11 cellular contexts compared by ENCODE assay signal in the genomic region with DNA sequence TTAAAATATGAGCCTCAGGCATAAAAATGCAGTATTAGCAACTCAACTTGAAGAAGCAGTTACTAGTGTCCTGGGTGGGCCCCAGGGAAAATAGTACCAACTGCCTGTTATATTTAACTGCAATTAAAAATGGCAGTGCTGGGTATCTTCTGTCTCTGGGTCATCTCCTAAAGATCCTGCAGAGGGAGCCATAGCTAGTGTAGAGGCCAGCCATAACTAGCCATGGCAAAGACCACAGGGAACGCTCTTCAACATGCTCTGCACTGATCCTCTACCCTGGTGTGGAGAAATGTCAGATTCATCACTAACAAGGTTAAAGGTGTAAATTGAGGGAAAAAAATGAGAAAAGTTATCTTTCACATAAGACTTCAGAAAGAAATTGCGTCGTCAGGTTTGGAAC.
A peak's percentile ranks its signal among the peaks of the same experiment; 100 is the strongest.
DNase-seq lines count a peak whose midpoint lies in the region; ATAC-seq and TF ChIP-seq lines count a peak whose summit lies in the region.
"Had no signal": no experiment of that assay in that cellular context is flagged by ENCODE, and none has a peak within 500 bp of the region (broad histone marks: within the 10 kb centered on the region; RNA-seq: fewer than 3 reads in every experiment).

No MANE protein-coding gene starts in this region.

- H3K27ac ChIP-seq in right atrium auricular region (no peak overlapping the region), SJCRH30 (no peak overlapping the region), cardiac muscle cell (no peak overlapping the region), mammary epithelial cell (ENCODE audit: insufficient read depth, low read depth, low read length) (no peak overlapping the region)

- CTCF ChIA-PET in mammary epithelial cell (lab: Charles Lee; ENCODE audit: low non-redundant PET), result no interaction called here

- no peak overlapping the region for H2AFZ ChIP-seq in mammary epithelial cell (ENCODE audit: low read depth, low read length)

- dilution Hi-C loops in mammary epithelial cell (cut with HindIII; ENCODE audit: low sequenced_read_pairs), result no loop called here

- in situ Hi-C loops in mammary epithelial cell (cut with MboI; ENCODE audit: low sequenced_read_pairs in 2 of 2), result no loop called here

- WGBS in mammary epithelial cell (ENCODE audit: low coverage, missing lambda C conversion rate), result 62% methylated on average over 3 of the region's 3 CpGs

- no TSS peak for BruUV-seq in mammary epithelial cell (replicated peaks; lab: Mats Ljungman, UMichigan)

- H3K4me1 ChIP-seq in right atrium auricular region, result no peaks in the 10 kb centered on the region
- H3K4me1 ChIP-seq in SJCRH30, result no peaks in the 10 kb centered on the region
- peaks cover 23% of the 10 kb centered on the region for H3K4me1 ChIP-seq in cardiac muscle cell (ENCODE audit: low read depth)
- H3K4me1 ChIP-seq in mammary epithelial cell (ENCODE audit: insufficient read depth, low read length), result no peaks in the 10 kb centered on the region

- no peak overlapping the region for H3K4me2 ChIP-seq in mammary epithelial cell (ENCODE audit: insufficient read depth, low read depth, low read length)

- ATAC-seq in Right ventricle myocardium superior (ENCODE audit: poor library complexity) (peak; percentile 51), HG03196 (IDR thresholded peaks at IDR 0.05; ENCODE audit: unreplicated experiment) (no peak)

- H3K4me3 ChIP-seq in right atrium auricular region, result no peak overlapping the region
- no peak overlapping the region for H3K4me3 ChIP-seq in SJCRH30
- no peak overlapping the region for H3K4me3 ChIP-seq in cardiac muscle cell
- H3K4me3 ChIP-seq in mammary epithelial cell (replicated peaks in 1 of 3; ENCODE audit: insufficient read depth in 1 of 3, low read depth in 2 of 3, low read length in 3 of 3), result no peak overlapping the region

- peak in 1 of 2 donors; percentile 42 for TF ChIP-seq CTCF in right atrium auricular region (IDR thresholded peaks at IDR 0.05)
- TF ChIP-seq CTCF in cardiac muscle cell (IDR thresholded peaks at IDR 0.05; ENCODE audit: low read depth, low read length), result peak; percentile 18
- TF ChIP-seq CTCF in mammary epithelial cell (conservative IDR thresholded peaks at IDR 0.05 in 1 of 2, IDR thresholded peaks at IDR 0.05 in 1 of 2; ENCODE audit: extremely low read depth in 1 of 2, insufficient read depth in 1 of 2, low read depth in 1 of 2, low read length in 2 of 2), result peak in 1 of 2 donors; percentile 35

- H3K27me3 ChIP-seq in right atrium auricular region, result no peaks in the 10 kb centered on the region
- no peaks in the 10 kb centered on the region for H3K27me3 ChIP-seq in SJCRH30
- H3K27me3 ChIP-seq in cardiac muscle cell, result no peaks in the 10 kb centered on the region
- H3K27me3 ChIP-seq in mammary epithelial cell (ENCODE audit: insufficient read depth, low read length), result no peaks in the 10 kb centered on the region

- DNase-seq in Right ventricle myocardium superior (no peak), right atrium auricular region (ENCODE audit: low spot score) (no peak), SJCRH30 (peak; percentile 19 to 54), cardiac muscle cell (ENCODE audit: low read depth in 1 of 2, low spot score in 1 of 2) (peak; percentile 11 to 45), NCI-H2029 (lab: John Stamatoyannopoulos, UW) (no peak), cortex of kidney (lab: John Stamatoyannopoulos, UW) (no peak), mammary epithelial cell (no peak)
- DNase-seq: activated T-cell treated with anti-CD3 and anti-CD28 coated beads, Interleukin-2, amount 50 U/mL, for 48 hours; Calu3; naive B cell had no signal

- H4K20me1 ChIP-seq in mammary epithelial cell (ENCODE audit: insufficient read depth, low read length), result no peaks in the 10 kb centered on the region

- H3K9me3 ChIP-seq in right atrium auricular region (peaks cover 0 to 20% of the 10 kb centered on the region in 2 donors), SJCRH30 (replicated peaks) (no peaks in the 10 kb centered on the region), cardiac muscle cell (ENCODE audit: low read depth) (no peaks in the 10 kb centered on the region), mammary epithelial cell (replicated peaks; ENCODE audit: insufficient read depth, low read length) (peaks cover 11% of the 10 kb centered on the region)

- intact Hi-C loops in Right ventricle myocardium superior (cut with DNase I), result no loop called here
- intact Hi-C loops in mammary epithelial cell (cut with micrococcal nuclease), result loop anchor here (10.0 kb wide), 1 partner anchor 299 kb away; a partner anchor contains a TSS

- no peaks in the 10 kb centered on the region for H3K36me3 ChIP-seq in right atrium auricular region
- no peaks in the 10 kb centered on the region for H3K36me3 ChIP-seq in SJCRH30
- H3K36me3 ChIP-seq in cardiac muscle cell, result no peaks in the 10 kb centered on the region
- H3K36me3 ChIP-seq in mammary epithelial cell (ENCODE audit: insufficient read depth, low read length), result no peaks in the 10 kb centered on the region

- no peak overlapping the region for H3K9ac ChIP-seq in mammary epithelial cell (ENCODE audit: insufficient read depth, low read length)

- no peaks in the 10 kb centered on the region for H3K79me2 ChIP-seq in mammary epithelial cell (ENCODE audit: insufficient read depth, low read length)

Comparison
In these comparisons a context has a peak if more than half of its experiments do, and no peak if none do; other contexts are left out.
1. DNase-seq: peak in SJCRH30 (2 of 2) and cardiac muscle cell (2 of 2); none in Right ventricle myocardium superior (single experiment), right atrium auricular region (single experiment), NCI-H2029 (single experiment), cortex of kidney (single experiment) and mammary epithelial cell (single experiment).